26 cellular contexts compared by ENCODE assay signal in the genomic region with DNA sequence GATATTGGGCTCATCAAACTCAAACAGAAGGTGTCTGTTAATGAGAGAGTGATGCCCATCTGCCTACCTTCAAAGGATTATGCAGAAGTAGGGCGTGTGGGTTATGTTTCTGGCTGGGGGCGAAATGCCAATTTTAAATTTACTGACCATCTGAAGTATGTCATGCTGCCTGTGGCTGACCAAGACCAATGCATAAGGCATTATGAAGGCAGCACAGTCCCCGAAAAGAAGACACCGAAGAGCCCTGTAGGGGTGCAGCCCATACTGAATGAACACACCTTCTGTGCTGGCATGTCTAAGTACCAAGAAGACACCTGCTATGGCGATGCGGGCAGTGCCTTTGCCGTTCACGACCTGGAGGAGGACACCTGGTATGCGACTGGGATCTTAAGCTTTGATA. TPM values are rescaled to one million over a fixed set of nuclear protein-coding genes. Genes with fewer than 3 reads are reported as not detected.
"Had no signal": no experiment of that assay in that cellular context is flagged by ENCODE, and none has a peak within 500 bp of the region (broad histone marks: within the 10 kb centered on the region; RNA-seq: fewer than 3 reads in every experiment).

No MANE protein-coding gene starts in this region.

- DNase-seq: KBM-7; MV-4-11; NCI-H1048; NCI-H1105; NCI-H1417 treated with DMSO at 0.1 percent for 48 hours; NCI-H146; NCI-H1694 treated with DMSO at 0.1 percent for 48 hours; NCI-H1930; NCI-H2081; NCI-H2107; NCI-H2227 treated with DMSO at 0.1 percent for 48 hours; NCI-H526 treated with DMSO at 0.1 percent for 48 hours; NCI-H748 treated with DMSO at 0.1 percent for 48 hours; NK-92 treated with Interleukin-12 subunit alpha and Interleukin-12 subunit beta, amount 100 ng/mL, for 24 hours; OCI-M1; PC-9; Peyer's patch; Right ventricle myocardium superior; RPMI8226; SIG-M5 had no signal

- H3K36me3 ChIP-seq: Peyer's patch, SJSA1 had no signal

- H3K9me3 ChIP-seq: Peyer's patch, SJSA1 had no signal

- H3K27ac ChIP-seq: PC-9, Peyer's patch, SJSA1, SK-N-MC had no signal

- H3K4me3 ChIP-seq: PC-9, Peyer's patch, SJSA1, SK-N-MC had no signal

- H3K4me1 ChIP-seq: Peyer's patch, SJSA1 had no signal

- H3K27me3 ChIP-seq: Peyer's patch, SJSA1 had no signal

- H3K4me2 ChIP-seq: PC-9 had no signal

RNA-seq across cellular contexts. Expression of gene HPR, which starts 2.6 kb away (rescaled TPM):
- total RNA-seq: HT1080, LHCN-M2, MCF 10A, NCI-H460, PC-9, Peyer's patch, SJSA1 had no signal

RNA-seq across cellular contexts. Expression of gene HP, which starts 6.1 kb away (rescaled TPM):
- total RNA-seq: HT1080, LHCN-M2, MCF 10A, NCI-H460, PC-9, Peyer's patch had no signal
